Comparison of ENCODE assay signal across 1 cellular context in the genomic region with DNA sequence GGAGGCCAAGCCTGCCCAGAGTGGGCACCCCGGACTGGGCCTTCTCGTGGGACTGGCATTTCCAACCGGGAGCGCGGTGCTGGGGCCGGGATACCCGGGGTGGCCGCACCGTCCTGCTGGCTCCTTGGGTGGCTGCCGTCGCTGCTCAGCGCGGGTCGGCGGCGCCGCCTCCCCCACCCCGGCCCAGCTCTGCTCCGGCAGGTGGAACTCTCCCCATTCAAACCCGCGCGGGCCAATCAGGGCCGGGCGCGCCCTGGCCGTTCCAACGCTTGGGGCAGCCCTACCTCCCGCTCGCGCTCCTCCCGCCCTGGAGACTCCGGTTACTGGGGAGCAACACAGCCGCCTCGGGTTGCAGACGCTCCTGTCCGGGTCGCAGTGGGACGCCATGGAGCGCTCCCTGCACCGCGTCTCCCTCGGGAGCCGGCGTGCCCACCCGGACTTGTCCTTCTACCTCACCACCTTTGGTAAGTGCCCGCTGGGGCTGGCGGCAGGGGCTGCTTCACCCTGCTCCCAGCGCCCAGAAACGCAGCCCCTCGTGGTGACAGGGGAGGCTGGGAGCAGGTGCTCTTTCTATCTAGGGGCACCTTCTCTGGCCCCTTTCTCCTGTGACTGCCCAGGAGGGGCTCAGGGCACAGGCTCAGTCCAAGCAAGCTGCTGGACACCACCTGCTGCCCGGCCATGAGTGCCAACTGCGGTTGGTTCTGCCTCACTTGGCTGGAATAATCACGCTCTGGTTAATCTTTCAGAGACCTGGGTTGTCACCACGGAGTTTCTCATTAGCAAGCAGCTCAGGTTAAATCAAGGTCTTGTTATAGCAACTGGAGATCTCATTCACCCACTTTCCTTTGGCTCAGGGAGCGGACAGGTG.
TF ChIP-seq lines count a peak whose summit lies in the region.

A gene (plus strand): TSS at position 310 of the 868 bp plus-strand sequence. CDS start 76 bp downstream, at position 386.

TF ChIP-seq in HepG2, 621 proteins besides CTCF, POLR2A, EP300 and RAD21 (continued from another document and continues in another):
- TF ChIP-seq, protein P1, sequence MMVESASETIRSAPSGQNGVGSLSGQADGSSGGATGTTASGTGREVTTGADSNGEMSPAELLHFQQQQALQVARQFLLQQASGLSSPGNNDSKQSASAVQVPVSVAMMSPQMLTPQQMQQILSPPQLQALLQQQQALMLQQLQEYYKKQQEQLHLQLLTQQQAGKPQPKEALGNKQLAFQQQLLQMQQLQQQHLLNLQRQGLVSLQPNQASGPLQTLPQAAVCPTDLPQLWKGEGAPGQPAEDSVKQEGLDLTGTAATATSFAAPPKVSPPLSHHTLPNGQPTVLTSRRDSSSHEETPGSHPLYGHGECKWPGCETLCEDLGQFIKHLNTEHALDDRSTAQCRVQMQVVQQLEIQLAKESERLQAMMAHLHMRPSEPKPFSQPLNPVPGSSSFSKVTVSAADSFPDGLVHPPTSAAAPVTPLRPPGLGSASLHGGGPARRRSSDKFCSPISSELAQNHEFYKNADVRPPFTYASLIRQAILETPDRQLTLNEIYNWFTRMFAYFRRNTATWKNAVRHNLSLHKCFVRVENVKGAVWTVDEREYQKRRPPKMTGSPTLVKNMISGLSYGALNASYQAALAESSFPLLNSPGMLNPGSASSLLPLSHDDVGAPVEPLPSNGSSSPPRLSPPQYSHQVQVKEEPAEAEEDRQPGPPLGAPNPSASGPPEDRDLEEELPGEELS (CRISPR knock-in tag; IDR thresholded peaks at IDR 0.05): no peak
- TF ChIP-seq TAF15 (IDR thresholded peaks at IDR 0.05; ENCODE audit: low read depth, low read length, poor library complexity, severe bottlenecking) (no peak), CENPT (CRISPR knock-in tag; IDR thresholded peaks at IDR 0.05; ENCODE audit: low read depth) (no peak), KMT2B (CRISPR knock-in tag; IDR thresholded peaks at IDR 0.05) (peak; percentile 72; the same call in 1 of the 2 replicates), ZNF747 (CRISPR knock-in tag; IDR thresholded peaks at IDR 0.05; ENCODE audit: borderline replicate concordance) (peak; percentile 55; the same call in 1 of the 2 replicates), EED (CRISPR knock-in tag; IDR thresholded peaks at IDR 0.05) (no peak), RFX3 (CRISPR knock-in tag; IDR thresholded peaks at IDR 0.05) (no peak), ZC3H4 (CRISPR knock-in tag; IDR thresholded peaks at IDR 0.05; ENCODE audit: borderline replicate concordance) (no peak), MYC (CRISPR knock-in tag; IDR thresholded peaks at IDR 0.05; ENCODE audit: borderline replicate concordance) (peak; percentile 74), ZNF441 (CRISPR knock-in tag; IDR thresholded peaks at IDR 0.05; ENCODE audit: borderline replicate concordance) (peak; percentile 36; the same call in 1 of the 2 replicates), ZNF629 (CRISPR knock-in tag; conservative IDR thresholded peaks at IDR 0.05) (0 out of 2 replicates have a peak, but pooled peaks have one; percentile 9), EZH2 (conservative IDR thresholded peaks at IDR 0.05; ENCODE audit: low read depth, low read length) (no peak), ZNF709 (CRISPR knock-in tag; IDR thresholded peaks at IDR 0.05) (peak; percentile 1; the same call in 1 of the 2 replicates), ZNF3 (CRISPR knock-in tag; IDR thresholded peaks at IDR 0.05) (no peak), CENPX (CRISPR knock-in tag; IDR thresholded peaks at IDR 0.05) (no peak), RXRB (CRISPR knock-in tag; IDR thresholded peaks at IDR 0.05; ENCODE audit: borderline replicate concordance) (peak; percentile 28; the same call in 1 of the 2 replicates), AKAP8 (CRISPR knock-in tag; IDR thresholded peaks at IDR 0.05) (0 out of 2 replicates have a peak, but pooled peaks have one; percentile 30), SPEN (CRISPR knock-in tag; IDR thresholded peaks at IDR 0.05; ENCODE audit: low read depth) (peak; percentile 34; the same call in 1 of the 2 replicates), CAMTA2 (CRISPR knock-in tag; IDR thresholded peaks at IDR 0.05; ENCODE audit: borderline replicate concordance) (no peak), TAF1 (CRISPR knock-in tag; IDR thresholded peaks at IDR 0.05) (peak; percentile 66; the same call in 1 of the 2 replicates), MIER3 (CRISPR knock-in tag; IDR thresholded peaks at IDR 0.05; ENCODE audit: borderline replicate concordance) (no peak), GLI4 (CRISPR knock-in tag; IDR thresholded peaks at IDR 0.05; ENCODE audit: borderline replicate concordance) (0 out of 2 replicates have a peak, but pooled peaks have one; percentile 59), NCOR1 (IDR thresholded peaks at IDR 0.05; ENCODE audit: borderline replicate concordance, low read length) (no peak), LCORL (IDR thresholded peaks at IDR 0.05) (no peak), LCORL (CRISPR knock-in tag; IDR thresholded peaks at IDR 0.05) (peak; percentile 40; the same call in 1 of the 2 replicates), ZNF567 (CRISPR knock-in tag; IDR thresholded peaks at IDR 0.05; ENCODE audit: borderline replicate concordance) (peak; percentile 32; the same call in 1 of the 2 replicates), MED13 (CRISPR knock-in tag; IDR thresholded peaks at IDR 0.05) (0 out of 2 replicates have a peak, but pooled peaks have one; percentile 60), FOXP1 (IDR thresholded peaks at IDR 0.05) (no peak), FOXP1 (CRISPR knock-in tag; IDR thresholded peaks at IDR 0.05) (no peak)
- TF ChIP-seq, protein P2, sequence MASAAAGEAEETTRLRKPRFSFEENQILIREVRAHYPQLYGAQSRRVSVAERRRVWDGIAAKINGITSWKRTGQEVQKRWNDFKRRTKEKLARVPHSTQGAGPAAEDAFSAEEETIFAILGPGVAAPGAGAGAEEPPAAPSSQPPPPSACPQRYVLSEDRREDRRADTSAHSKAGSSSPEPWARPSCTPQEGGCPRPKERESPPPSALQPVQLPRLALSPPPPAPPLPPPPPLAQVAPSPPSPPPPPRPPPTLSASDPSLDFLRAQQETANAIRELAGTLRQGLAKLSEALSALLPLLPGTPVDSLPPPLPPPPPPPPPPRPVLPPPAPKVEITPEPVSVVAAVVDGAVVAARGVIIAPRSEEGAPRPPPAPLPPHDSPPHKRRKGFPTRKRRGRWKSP (CRISPR knock-in tag; IDR thresholded peaks at IDR 0.05): peak; percentile 64; the same call in 1 of the 2 replicates
- TF ChIP-seq, protein P3, sequence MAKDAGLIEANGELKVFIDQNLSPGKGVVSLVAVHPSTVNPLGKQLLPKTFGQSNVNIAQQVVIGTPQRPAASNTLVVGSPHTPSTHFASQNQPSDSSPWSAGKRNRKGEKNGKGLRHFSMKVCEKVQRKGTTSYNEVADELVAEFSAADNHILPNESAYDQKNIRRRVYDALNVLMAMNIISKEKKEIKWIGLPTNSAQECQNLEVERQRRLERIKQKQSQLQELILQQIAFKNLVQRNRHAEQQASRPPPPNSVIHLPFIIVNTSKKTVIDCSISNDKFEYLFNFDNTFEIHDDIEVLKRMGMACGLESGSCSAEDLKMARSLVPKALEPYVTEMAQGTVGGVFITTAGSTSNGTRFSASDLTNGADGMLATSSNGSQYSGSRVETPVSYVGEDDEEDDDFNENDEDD (CRISPR knock-in tag; IDR thresholded peaks at IDR 0.05; ENCODE audit: borderline replicate concordance): peak; percentile 90
- TF ChIP-seq, protein P4, sequence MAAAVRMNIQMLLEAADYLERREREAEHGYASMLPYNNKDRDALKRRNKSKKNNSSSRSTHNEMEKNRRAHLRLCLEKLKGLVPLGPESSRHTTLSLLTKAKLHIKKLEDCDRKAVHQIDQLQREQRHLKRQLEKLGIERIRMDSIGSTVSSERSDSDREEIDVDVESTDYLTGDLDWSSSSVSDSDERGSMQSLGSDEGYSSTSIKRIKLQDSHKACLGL (CRISPR knock-in tag; IDR thresholded peaks at IDR 0.05): peak; percentile 63
- TF ChIP-seq, protein P5, sequence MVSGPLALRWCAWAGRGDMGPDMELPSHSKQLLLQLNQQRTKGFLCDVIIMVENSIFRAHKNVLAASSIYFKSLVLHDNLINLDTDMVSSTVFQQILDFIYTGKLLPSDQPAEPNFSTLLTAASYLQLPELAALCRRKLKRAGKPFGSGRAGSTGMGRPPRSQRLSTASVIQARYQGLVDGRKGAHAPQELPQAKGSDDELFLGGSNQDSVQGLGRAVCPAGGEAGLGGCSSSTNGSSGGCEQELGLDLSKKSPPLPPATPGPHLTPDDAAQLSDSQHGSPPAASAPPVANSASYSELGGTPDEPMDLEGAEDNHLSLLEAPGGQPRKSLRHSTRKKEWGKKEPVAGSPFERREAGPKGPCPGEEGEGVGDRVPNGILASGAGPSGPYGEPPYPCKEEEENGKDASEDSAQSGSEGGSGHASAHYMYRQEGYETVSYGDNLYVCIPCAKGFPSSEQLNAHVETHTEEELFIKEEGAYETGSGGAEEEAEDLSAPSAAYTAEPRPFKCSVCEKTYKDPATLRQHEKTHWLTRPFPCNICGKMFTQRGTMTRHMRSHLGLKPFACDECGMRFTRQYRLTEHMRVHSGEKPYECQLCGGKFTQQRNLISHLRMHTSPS (CRISPR knock-in tag; IDR thresholded peaks at IDR 0.05; ENCODE audit: low read depth): no peak
- TF ChIP-seq, protein P6, sequence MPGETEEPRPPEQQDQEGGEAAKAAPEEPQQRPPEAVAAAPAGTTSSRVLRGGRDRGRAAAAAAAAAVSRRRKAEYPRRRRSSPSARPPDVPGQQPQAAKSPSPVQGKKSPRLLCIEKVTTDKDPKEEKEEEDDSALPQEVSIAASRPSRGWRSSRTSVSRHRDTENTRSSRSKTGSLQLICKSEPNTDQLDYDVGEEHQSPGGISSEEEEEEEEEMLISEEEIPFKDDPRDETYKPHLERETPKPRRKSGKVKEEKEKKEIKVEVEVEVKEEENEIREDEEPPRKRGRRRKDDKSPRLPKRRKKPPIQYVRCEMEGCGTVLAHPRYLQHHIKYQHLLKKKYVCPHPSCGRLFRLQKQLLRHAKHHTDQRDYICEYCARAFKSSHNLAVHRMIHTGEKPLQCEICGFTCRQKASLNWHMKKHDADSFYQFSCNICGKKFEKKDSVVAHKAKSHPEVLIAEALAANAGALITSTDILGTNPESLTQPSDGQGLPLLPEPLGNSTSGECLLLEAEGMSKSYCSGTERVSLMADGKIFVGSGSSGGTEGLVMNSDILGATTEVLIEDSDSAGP (CRISPR knock-in tag; IDR thresholded peaks at IDR 0.05; ENCODE audit: borderline replicate concordance): peak; percentile 86
- TF ChIP-seq, protein P7, sequence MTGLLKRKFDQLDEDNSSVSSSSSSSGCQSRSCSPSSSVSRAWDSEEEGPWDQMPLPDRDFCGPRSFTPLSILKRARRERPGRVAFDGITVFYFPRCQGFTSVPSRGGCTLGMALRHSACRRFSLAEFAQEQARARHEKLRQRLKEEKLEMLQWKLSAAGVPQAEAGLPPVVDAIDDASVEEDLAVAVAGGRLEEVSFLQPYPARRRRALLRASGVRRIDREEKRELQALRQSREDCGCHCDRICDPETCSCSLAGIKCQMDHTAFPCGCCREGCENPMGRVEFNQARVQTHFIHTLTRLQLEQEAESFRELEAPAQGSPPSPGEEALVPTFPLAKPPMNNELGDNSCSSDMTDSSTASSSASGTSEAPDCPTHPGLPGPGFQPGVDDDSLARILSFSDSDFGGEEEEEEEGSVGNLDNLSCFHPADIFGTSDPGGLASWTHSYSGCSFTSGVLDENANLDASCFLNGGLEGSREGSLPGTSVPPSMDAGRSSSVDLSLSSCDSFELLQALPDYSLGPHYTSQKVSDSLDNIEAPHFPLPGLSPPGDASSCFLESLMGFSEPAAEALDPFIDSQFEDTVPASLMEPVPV (CRISPR knock-in tag; IDR thresholded peaks at IDR 0.05): peak; percentile 23; the same call in 1 of the 2 replicates
- TF ChIP-seq, protein P8, sequence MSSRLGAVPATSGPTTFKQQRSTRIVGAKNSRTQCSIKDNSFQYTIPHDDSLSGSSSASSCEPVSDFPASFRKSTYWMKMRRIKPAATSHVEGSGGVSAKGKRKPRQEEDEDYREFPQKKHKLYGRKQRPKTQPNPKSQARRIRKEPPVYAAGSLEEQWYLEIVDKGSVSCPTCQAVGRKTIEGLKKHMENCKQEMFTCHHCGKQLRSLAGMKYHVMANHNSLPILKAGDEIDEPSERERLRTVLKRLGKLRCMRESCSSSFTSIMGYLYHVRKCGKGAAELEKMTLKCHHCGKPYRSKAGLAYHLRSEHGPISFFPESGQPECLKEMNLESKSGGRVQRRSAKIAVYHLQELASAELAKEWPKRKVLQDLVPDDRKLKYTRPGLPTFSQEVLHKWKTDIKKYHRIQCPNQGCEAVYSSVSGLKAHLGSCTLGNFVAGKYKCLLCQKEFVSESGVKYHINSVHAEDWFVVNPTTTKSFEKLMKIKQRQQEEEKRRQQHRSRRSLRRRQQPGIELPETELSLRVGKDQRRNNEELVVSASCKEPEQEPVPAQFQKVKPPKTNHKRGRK (CRISPR knock-in tag; IDR thresholded peaks at IDR 0.05): no peak
